ENCODE assay signal across 27 cellular contexts in genomic region chrX:65508851-65509250, GRCh38. TPM values are rescaled to one million over a fixed set of nuclear protein-coding genes. Genes with fewer than 3 reads are reported as not detected.
DNase-seq lines count a peak whose midpoint lies in the region; ATAC-seq, FAIRE-seq and TF ChIP-seq lines count a peak whose summit lies in the region.
"Had no signal": no experiment of that assay in that cellular context is flagged by ENCODE, and none has a peak within 500 bp of the region (broad histone marks: within the 10 kb centered on the region; RNA-seq: fewer than 3 reads in every experiment).

No MANE protein-coding gene starts in this region.

- no peaks in the 10 kb centered on the region for H4K20me1 ChIP-seq in K562 (replicated peaks; ENCODE audit: control insufficient read depth, insufficient read depth, low read length)

- H3K4me3 ChIP-seq in K562 (no peak overlapping the region), mesendoderm (ENCODE audit: low read length) (no peak overlapping the region), right lobe of liver (no peak overlapping the region)
- H3K4me3 ChIP-seq: BLaER1 treated with 17β-estradiol and CSF1 and Interleukin-3, amounts not matched to agents 10 nM and 100 nM had no signal

- no peak overlapping the region for H4K5ac ChIP-seq in mesendoderm (ENCODE audit: low read length)

- no peak overlapping the region for H2BK5ac ChIP-seq in mesendoderm (ENCODE audit: low read length)

- H3K23ac ChIP-seq in mesendoderm (ENCODE audit: low read length) = no peak overlapping the region

- H3K27ac Mint-ChIP-seq in T-cell = peak overlapping the region; percentile 1 to 29

- no peak for TF ChIP-seq CTCF in K562 (IDR thresholded peaks at IDR 0.05 in 2 of 3, conservative IDR thresholded peaks at IDR 0.05 in 1 of 3; ENCODE audit: insufficient read depth in 2 of 3, low read depth in 1 of 3, low read length in 3 of 3)
- TF ChIP-seq CTCF in right lobe of liver (IDR thresholded peaks at IDR 0.05) = no peak

- no peak for TF ChIP-seq RAD21 in K562 (CRISPR knock-in tag; conservative IDR thresholded peaks at IDR 0.05 in 1 of 2, IDR thresholded peaks at IDR 0.05 in 1 of 2)

- POLR2A ChIA-PET in T-cell (lab: Charles Lee) = no interaction called here
- POLR2A ChIA-PET in K562 (lab: Yijun Ruan, JAX) = no interaction called here

- no peaks in the 10 kb centered on the region for H3K4me1 ChIP-seq in K562 (replicated peaks in 1 of 2; ENCODE audit: control insufficient read depth in 2 of 2, insufficient read depth in 2 of 2, low read length in 2 of 2)
- no peaks in the 10 kb centered on the region for H3K4me1 ChIP-seq in mesendoderm (ENCODE audit: control insufficient read depth, low read depth, low read length)
- H3K4me1 ChIP-seq in right lobe of liver = no peaks in the 10 kb centered on the region
- H3K4me1 ChIP-seq: BLaER1 treated with 17β-estradiol and CSF1 and Interleukin-3, amounts not matched to agents 10 nM and 100 nM had no signal

- H2BK15ac ChIP-seq in mesendoderm (replicated peaks; ENCODE audit: low read depth) = no peak overlapping the region

- H3K79me2 ChIP-seq in K562 (ENCODE audit: control insufficient read depth, insufficient read depth, low read length) (no peaks in the 10 kb centered on the region), mesendoderm (ENCODE audit: control insufficient read depth, insufficient read depth, low read length) (no peaks in the 10 kb centered on the region)

- peaks cover 27% of the 10 kb centered on the region for H3K36me3 Mint-ChIP-seq in T-cell

- H4K8ac ChIP-seq in mesendoderm (ENCODE audit: low read depth, low read length) = no peak overlapping the region

- BruUV-seq in K562 (replicated peaks; lab: Mats Ljungman, UMichigan) = no TSS peak

- H3K27me3 ChIP-seq in K562 (ENCODE audit: control insufficient read depth in 2 of 2, insufficient read depth in 2 of 2, low read length in 2 of 2) (no peaks in the 10 kb centered on the region), mesendoderm (ENCODE audit: insufficient read depth, low read length, poor library complexity) (no peaks in the 10 kb centered on the region), right lobe of liver (no peaks in the 10 kb centered on the region)

- no peak for FAIRE-seq in K562 (lab: Jason Lieb, UNC)
- FAIRE-seq: G401.6, GM12892, GM19239, HepG2 had no signal

- H3K18ac ChIP-seq in mesendoderm (ENCODE audit: low read length) = peak overlapping the region; percentile 25

- no peaks in the 10 kb centered on the region for H3K9me3 Mint-ChIP-seq in T-cell
- H3K9me3 Mint-ChIP-seq: CD4-positive, alpha-beta memory T cell had no signal

- no peak overlapping the region for H2BK120ac ChIP-seq in mesendoderm (ENCODE audit: low read depth, low read length)

- H3K4me2 ChIP-seq in K562 (ENCODE audit: insufficient read depth, low read length) (no peak overlapping the region), mesendoderm (ENCODE audit: low read length) (no peak overlapping the region)
- H3K4me2 ChIP-seq: BLaER1 treated with 17β-estradiol and CSF1 and Interleukin-3, amounts not matched to agents 10 nM and 100 nM had no signal

- H3K36me3 ChIP-seq in K562 (ENCODE audit: control insufficient read depth, insufficient read depth, low read length) (peaks cover 61% of the 10 kb centered on the region; the same call in 2 of the 3 replicates), mesendoderm (ENCODE audit: control insufficient read depth, insufficient read depth, low read length) (no peaks in the 10 kb centered on the region), right lobe of liver (no peaks in the 10 kb centered on the region)

- H3K27ac ChIP-seq in K562 (ENCODE audit: extremely low read depth, low read depth, low read length) = no peak overlapping the region
- H3K27ac ChIP-seq in mesendoderm (ENCODE audit: low read depth, low read length) = no peak overlapping the region
- H3K27ac ChIP-seq in right lobe of liver = no peak overlapping the region
- H3K27ac ChIP-seq: BLaER1 treated with 17β-estradiol and CSF1 and Interleukin-3, amounts not matched to agents 10 nM and 100 nM; HL-60 had no signal

- no peak overlapping the region for H3K9ac ChIP-seq in K562 (ENCODE audit: insufficient read depth in 1 of 2, low read depth in 2 of 2, low read length in 2 of 2)
- no peak overlapping the region for H3K9ac ChIP-seq in mesendoderm (ENCODE audit: low read length)
- H3K9ac ChIP-seq: BLaER1 treated with 17β-estradiol and CSF1 and Interleukin-3, amounts not matched to agents 10 nM and 100 nM had no signal

- DNase-seq in CMK (ENCODE audit: low read depth) (peak; percentile 58), T-cell (no peak), K562 (ENCODE audit: extremely low read depth in 1 of 4, low spot score in 3 of 4) (no peak), mesendoderm (peak; percentile 56), right lobe of liver (no peak)
- DNase-seq: ACHN; Calu3; CD4-positive, alpha-beta memory T cell; DMS153; H7; KG1; NCI-H1092; NCI-H1436; NCI-H1930; NCI-H510A; NCI-H748 treated with DMSO at 0.1 percent for 48 hours had no signal

- H3K56ac ChIP-seq in mesendoderm (ENCODE audit: low read length) = no peak overlapping the region

- no peak overlapping the region for H3K4me3 Mint-ChIP-seq in T-cell
- H3K4me3 Mint-ChIP-seq: CD4-positive, alpha-beta memory T cell had no signal

- no peak for ATAC-seq in T-cell (replicated peaks in 1 of 4)
- no peak; the same call in 1 of the 3 replicates for ATAC-seq in K562
- ATAC-seq in HG03159 (IDR thresholded peaks at IDR 0.05; ENCODE audit: unreplicated experiment) = no peak
- no peak for ATAC-seq in HG03378 (IDR thresholded peaks at IDR 0.05; ENCODE audit: unreplicated experiment)
- ATAC-seq in right lobe of liver = no peak
- no peak for ATAC-seq in HG03460 (IDR thresholded peaks at IDR 0.05; ENCODE audit: unreplicated experiment)
- ATAC-seq: HepG2, Panc1, SK-N-SH treated with all-trans-retinoic acid at 6 μM for 48 hours had no signal

- H3K9me1 ChIP-seq in K562 (ENCODE audit: control insufficient read depth, insufficient read depth, low read length) = no peaks in the 10 kb centered on the region

- 42% methylated on average over 4 of the region's 4 CpGs for WGBS in K562 (ENCODE audit: insufficient coverage, low coverage, missing lambda C conversion rate)
- WGBS in mesendoderm (ENCODE audit: extremely low coverage, insufficient coverage, low lambda C conversion rate) = no CpG with 5 or more reads among the region's 4 CpGs
- WGBS in right lobe of liver (ENCODE audit: insufficient coverage, low coverage, low lambda C conversion rate, missing lambda C conversion rate) = 60% methylated on average over 4 of the region's 4 CpGs

- H3K4me1 Mint-ChIP-seq in T-cell = peaks cover 0 to 2% (median 0%) of the 10 kb centered on the region in 3 donors
- H3K4me1 Mint-ChIP-seq: CD4-positive, alpha-beta memory T cell had no signal

- H3K9me3 ChIP-seq in K562 (replicated peaks; ENCODE audit: control insufficient read depth, insufficient read depth, low read depth, low read length) = no peaks in the 10 kb centered on the region
- no peaks in the 10 kb centered on the region for H3K9me3 ChIP-seq in right lobe of liver
- H3K9me3 ChIP-seq: BLaER1 treated with 17β-estradiol and CSF1 and Interleukin-3, amounts not matched to agents 10 nM and 100 nM had no signal

- in situ Hi-C loops in K562 (cut with MboI) = no loop called here

- TF ChIP-seq EP300 in K562 (IDR thresholded peaks at IDR 0.05; ENCODE audit: low read length) = no peak

- no peaks in the 10 kb centered on the region for H3K79me1 ChIP-seq in mesendoderm (ENCODE audit: low read length)

- no peak overlapping the region for H3K4ac ChIP-seq in mesendoderm (ENCODE audit: low read depth, low read length)

- TF ChIP-seq POLR2A in K562 (conservative IDR thresholded peaks at IDR 0.05) (no peak), right lobe of liver (IDR thresholded peaks at IDR 0.05) (no peak)

- intact Hi-C loops in K562 (cut with micrococcal nuclease) = no loop called here
- intact Hi-C loops in right lobe of liver (cut with DNase I) = no loop called here

- CTCF ChIA-PET in T-cell (lab: Charles Lee) (no interaction called here), K562 (lab: Yijun Ruan, JAX; ENCODE audit: low intra/inter-chr PET ratio) (no interaction called here)

- H3K27me3 Mint-ChIP-seq in T-cell = peaks cover 0 to 3% of the 10 kb centered on the region in 2 donors
- H3K27me3 Mint-ChIP-seq: CD4-positive, alpha-beta memory T cell had no signal

- no peak overlapping the region for H2AK5ac ChIP-seq in mesendoderm (ENCODE audit: low read length)

- H2AFZ ChIP-seq in K562 (ENCODE audit: low read depth, low read length) = no peak overlapping the region

RNA-seq across cellular contexts. Expression of gene LAS1L, which starts 25.7 kb away (rescaled TPM):
- total RNA-seq in T-cell (10 to 100 TPM; 41.9 to 50.2 (median 43.9) TPM), K562 (2014; rRNA removed) (86.4 and 94.9 TPM in 2 replicates), K562 (2014; rRNA removed; fragmentation: Illumina TruSeq; extraction: Trizol) (62.6 and 67.1 TPM in 2 replicates), K562 (2015; rRNA removed; fragmentation: Illumina TruSeq; extraction: Trizol) (77.4 and 80.1 TPM in 2 replicates), K562 (2021) (87.7 and 92.6 TPM in 2 replicates), right lobe of liver (10 to 100 TPM; 11.3 to 17.4 (median 14.8) TPM)
- 71.6 and 91.0 TPM in 2 replicates for total RNA-seq in K562 (2011; cell fraction: chromatin; rRNA removed; ENCODE audit: low replicate concordance)
- 40.7 and 43.7 TPM in 2 replicates for total RNA-seq in K562 (2011; cell fraction: nucleolus; rRNA removed)
- total RNA-seq in K562 (2011; cell fraction: nucleoplasm; rRNA removed) = 75.2 and 145 TPM in 2 replicates
- polyA plus RNA-seq in K562 (2011; rRNA removed) (74.3 and 85.4 TPM in 2 replicates), K562 (2014; fragmentation: Illumina TruSeq; extraction: Trizol) (106 and 112 TPM in 2 replicates), K562 (2014; fragmentation: Nextera tagmentation; extraction: Ambion mirVana) (100 to 1,000 TPM in 1 of 2 experiments, 10 to 100 TPM in 1; 43.3 to 116 TPM), K562 (2014; rRNA removed) (105 and 119 TPM in 2 replicates)
- 72.9 and 84.1 TPM in 2 replicates for polyA plus RNA-seq in K562 (2011; cell fraction: cytosol; rRNA removed)
- 122 and 134 TPM in 2 replicates for polyA plus RNA-seq in K562 (2011; cell fraction: nucleus; rRNA removed)
- polyA plus RNA-seq in K562 (2012) = 50.6 and 69.1 TPM in 2 replicates
- 53.6 and 74.7 TPM in 2 replicates for polyA minus RNA-seq in K562 (2011; rRNA and poly(A)+ RNA removed)
- polyA minus RNA-seq in K562 (2011; cell fraction: cytosol; rRNA and poly(A)+ RNA removed) = 34.1 and 34.2 TPM in 2 replicates
- polyA minus RNA-seq in K562 (2011; cell fraction: nucleus; rRNA and poly(A)+ RNA removed) = 20.9 and 26.9 TPM in 2 replicates
- 41.3 TPM for polyA plus RNA-seq in mesendoderm (2013, experiment 1 of 2)
- polyA plus RNA-seq in mesendoderm (2013, experiment 2 of 2) = 42.3 TPM

Comparison
In these comparisons a context has a peak if more than half of its experiments do, and no peak if none do; other contexts are left out.
1. DNase-seq: peak in CMK (single experiment) and mesendoderm (single experiment); none in T-cell (0 of 34), K562 (0 of 4) and right lobe of liver (0 of 3).